In the genomic region with DNA sequence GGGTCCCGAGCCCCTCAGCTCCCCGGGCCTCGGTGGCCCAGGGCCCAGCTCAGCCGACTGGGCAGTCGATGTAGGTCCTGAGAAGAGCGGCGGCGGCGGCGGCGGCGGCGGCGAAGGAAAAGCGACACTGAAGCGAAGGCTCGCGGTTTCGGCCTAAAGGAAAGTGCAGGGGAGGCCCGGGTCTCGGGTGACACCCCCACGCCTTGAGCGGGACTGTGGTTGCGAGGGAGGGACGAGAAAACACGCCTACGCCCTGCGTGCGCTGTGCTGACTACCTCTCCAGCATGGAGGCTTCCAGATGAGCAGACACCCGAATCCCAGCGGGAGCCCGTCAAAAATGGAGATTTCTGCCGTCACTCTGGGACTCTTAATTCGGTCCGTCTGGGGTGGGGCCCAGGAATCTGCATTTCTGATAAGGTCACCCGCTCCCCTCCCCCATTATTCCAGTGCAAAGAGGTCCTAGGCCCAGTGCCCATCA, we compare ENCODE assay signal across 8 cellular contexts. TPM values are rescaled to one million over a fixed set of nuclear protein-coding genes. Genes with fewer than 3 reads are reported as not detected.
DNase-seq lines count a peak whose midpoint lies in the region; ATAC-seq and TF ChIP-seq lines count a peak whose summit lies in the region.

No MANE protein-coding gene starts in this region.

- peaks cover 1% of the 10 kb centered on the region for H3K27me3 Mint-ChIP-seq in activated CD8-positive, alpha-beta T cell treated with anti-CD3 and anti-CD28 coated beads for 36 hours

- ATAC-seq in GM19035 (IDR thresholded peaks at IDR 0.05; ENCODE audit: unreplicated experiment) (peak; percentile 27), HG03354 (IDR thresholded peaks at IDR 0.05; ENCODE audit: poor library complexity, severe bottlenecking, unreplicated experiment) (peak; percentile 20)
- peak; percentile 3 for ATAC-seq in activated CD8-positive, alpha-beta T cell treated with anti-CD3 and anti-CD28 coated beads for 36 hours

- H3K36me3 ChIP-seq in effector memory CD4-positive, alpha-beta T cell (ENCODE audit: control insufficient read depth, insufficient read depth, low read length), result no peaks in the 10 kb centered on the region
- H3K36me3 ChIP-seq in mesenchymal stem cell (ENCODE audit: control insufficient read depth in 1 of 2, insufficient read depth in 2 of 2, low read depth in 1 of 2, low read length in 2 of 2), result no peaks in the 10 kb centered on the region

- H3K9ac ChIP-seq in mesenchymal stem cell (ENCODE audit: low read length), result peak overlapping the region; percentile 90

- H2BK12ac ChIP-seq in mesenchymal stem cell (ENCODE audit: low read length in 2 of 2), result peak overlapping the region in 1 of 2 experiments; percentile 50

- H2BK120ac ChIP-seq in mesenchymal stem cell (ENCODE audit: low read depth, low read length), result no peak overlapping the region

- no peaks in the 10 kb centered on the region for H3K27me3 ChIP-seq in effector memory CD4-positive, alpha-beta T cell (replicated peaks; ENCODE audit: control insufficient read depth, insufficient read depth, low read length, poor library complexity, severe bottlenecking)
- no peaks in the 10 kb centered on the region for H3K27me3 ChIP-seq in mesenchymal stem cell (ENCODE audit: control insufficient read depth in 1 of 2, insufficient read depth in 1 of 2, low read length in 2 of 2)

- no peaks in the 10 kb centered on the region for H3K9me3 Mint-ChIP-seq in activated CD8-positive, alpha-beta T cell treated with anti-CD3 and anti-CD28 coated beads for 36 hours

- DNase-seq in AG20443 (ENCODE audit: low spot score) (peak; percentile 68), NCI-H524 treated with DMSO at 0.1 percent for 48 hours (lab: John Stamatoyannopoulos, UW) (peak; percentile 4), mesenchymal stem cell (peak; percentile 86)
- DNase-seq in activated CD8-positive, alpha-beta T cell treated with anti-CD3 and anti-CD28 coated beads for 36 hours, result peak; percentile 67
- peak; percentile 60 to 64 (median 63) for DNase-seq in effector memory CD4-positive, alpha-beta T cell
- peak; percentile 41 for DNase-seq in stimulated activated CD8-positive, alpha-beta memory T cell treated with anti-CD3 and anti-CD28 coated beads, Interleukin-15, amount 100 ng/mL, for 24 hours (ENCODE audit: low read depth)

- no peaks in the 10 kb centered on the region for H3K9me3 ChIP-seq in effector memory CD4-positive, alpha-beta T cell (ENCODE audit: control insufficient read depth, low read length)
- no peaks in the 10 kb centered on the region for H3K9me3 ChIP-seq in mesenchymal stem cell (ENCODE audit: control insufficient read depth, low read length)

- H3K36me3 Mint-ChIP-seq in activated CD8-positive, alpha-beta T cell treated with anti-CD3 and anti-CD28 coated beads for 36 hours (ENCODE audit: low read depth), result peaks cover 4% of the 10 kb centered on the region

- peak overlapping the region; percentile 53 for H2BK5ac ChIP-seq in mesenchymal stem cell (ENCODE audit: low read depth, low read length, poor library complexity, severe bottlenecking)

- peak overlapping the region; percentile 80 for H3K27ac ChIP-seq in effector memory CD4-positive, alpha-beta T cell (ENCODE audit: insufficient read depth, low read length, poor library complexity, severe bottlenecking)
- H3K27ac ChIP-seq in mesenchymal stem cell (ENCODE audit: low read length, poor library complexity, severe bottlenecking), result peak overlapping the region; percentile 82

- CTCF ChIA-PET in activated CD8-positive, alpha-beta T cell treated with anti-CD3 and anti-CD28 coated beads for 36 hours (lab: Charles Lee), result interaction anchor here (1.6 kb wide), 2 partner anchors 34 to 219 kb away, joined by 6 to 9 read pairs; no protein-coding TSS in a partner anchor

- no peak overlapping the region for H3K14ac ChIP-seq in mesenchymal stem cell (ENCODE audit: low read length in 2 of 2)

- under 1% methylated on average over 30 of the region's 36 CpGs for WGBS in mesenchymal stem cell

- TF ChIP-seq CTCF in activated CD8-positive, alpha-beta T cell treated with anti-CD3 and anti-CD28 coated beads for 36 hours (IDR thresholded peaks at IDR 0.05), result no peak

- peak overlapping the region; percentile 79 for H2AFZ ChIP-seq in mesenchymal stem cell (ENCODE audit: low read depth, low read length)

- no peak overlapping the region for H2AK5ac ChIP-seq in mesenchymal stem cell (ENCODE audit: low read length, severe bottlenecking)

- H3K4me1 Mint-ChIP-seq in activated CD8-positive, alpha-beta T cell treated with anti-CD3 and anti-CD28 coated beads for 36 hours (ENCODE audit: low read depth), result peaks cover 18% of the 10 kb centered on the region

- peak overlapping the region; percentile 15 to 85 for H3K4ac ChIP-seq in mesenchymal stem cell (ENCODE audit: low read depth in 1 of 2, low read length in 2 of 2)

- peak overlapping the region; percentile 84 for H3K4me3 ChIP-seq in effector memory CD4-positive, alpha-beta T cell (ENCODE audit: insufficient read depth, low read depth, low read length, poor library complexity, severe bottlenecking)
- peak overlapping the region; percentile 65 to 91 for H3K4me3 ChIP-seq in mesenchymal stem cell (ENCODE audit: insufficient read depth in 1 of 2, low read depth in 1 of 2, low read length in 2 of 2)

- H3K18ac ChIP-seq in mesenchymal stem cell (ENCODE audit: low read depth in 1 of 2, low read length in 2 of 2), result peak overlapping the region; percentile 52 to 83

- POLR2A ChIA-PET in activated CD8-positive, alpha-beta T cell treated with anti-CD3 and anti-CD28 coated beads for 36 hours (lab: Charles Lee), result interaction anchor here (0.6 to 1.0 kb wide), 2 partner anchors 31 to 591 kb away, joined by 3 read pairs; no protein-coding TSS in a partner anchor

- peaks cover 6% of the 10 kb centered on the region for H3K4me1 ChIP-seq in effector memory CD4-positive, alpha-beta T cell (ENCODE audit: control insufficient read depth, insufficient read depth, low read length, poor library complexity, severe bottlenecking)
- peaks cover 6% of the 10 kb centered on the region for H3K4me1 ChIP-seq in mesenchymal stem cell (ENCODE audit: control insufficient read depth, insufficient read depth, low read depth, low read length)

- H3K79me1 ChIP-seq in mesenchymal stem cell (replicated peaks; ENCODE audit: low read length, poor library complexity, severe bottlenecking), result no peaks in the 10 kb centered on the region

- peak overlapping the region; percentile 70 for H4K8ac ChIP-seq in mesenchymal stem cell (ENCODE audit: low read length)

- peak overlapping the region; percentile 88 for H3K27ac Mint-ChIP-seq in activated CD8-positive, alpha-beta T cell treated with anti-CD3 and anti-CD28 coated beads for 36 hours

- H4K91ac ChIP-seq in mesenchymal stem cell (ENCODE audit: low read length), result peak overlapping the region; percentile 14

- peak overlapping the region; percentile 87 for H3K4me2 ChIP-seq in mesenchymal stem cell (ENCODE audit: low read length, poor library complexity, severe bottlenecking)

- peak overlapping the region; percentile 80 for H3K4me3 Mint-ChIP-seq in activated CD8-positive, alpha-beta T cell treated with anti-CD3 and anti-CD28 coated beads for 36 hours

- H2BK15ac ChIP-seq in mesenchymal stem cell (ENCODE audit: low read depth, poor library complexity, severe bottlenecking), result peak overlapping the region; percentile 48

- H3K23ac ChIP-seq in mesenchymal stem cell (ENCODE audit: low read length in 2 of 2), result no peak overlapping the region

- intact Hi-C loops in activated CD8-positive, alpha-beta T cell treated with anti-CD3 and anti-CD28 coated beads for 36 hours (cut with micrococcal nuclease), result loop anchor here (5.0 to 10.0 kb wide), 3 partner anchors 59 to 543 kb away; partner anchors contain the start of gene GCLM

RNA-seq across cellular contexts. Expression of gene DNTTIP2, which starts 31.2 kb away (rescaled TPM):
- 10 to 100 TPM; 81.7 to 82.2 TPM for total RNA-seq in activated CD8-positive, alpha-beta T cell treated with anti-CD3 and anti-CD28 coated beads for 36 hours
- polyA plus RNA-seq in mesenchymal stem cell (2013, experiment 1 of 2), result 56.4 TPM
- 56.9 TPM for polyA plus RNA-seq in mesenchymal stem cell (2013, experiment 2 of 2)

Comparison
In these comparisons a context has a peak if more than half of its experiments do, and no peak if none do; other contexts are left out.
1. Peak in every context shown above with its lines: DNase-seq, ATAC-seq, H3K4me3 ChIP-seq and H3K27ac ChIP-seq.
2. DNase-seq: peak in every context shown above with its lines; median percentile 86 in mesenchymal stem cell; 68 in AG20443; 67 in activated CD8-positive, alpha-beta T cell treated with anti-CD3 and anti-CD28 coated beads for 36 hours; 63 in effector memory CD4-positive, alpha-beta T cell; 41 in stimulated activated CD8-positive, alpha-beta memory T cell treated with anti-CD3 and anti-CD28 coated beads, Interleukin-15, amount 100 ng/mL, for 24 hours; 4 in NCI-H524 treated with DMSO at 0.1 percent for 48 hours.